In the genomic region with DNA sequence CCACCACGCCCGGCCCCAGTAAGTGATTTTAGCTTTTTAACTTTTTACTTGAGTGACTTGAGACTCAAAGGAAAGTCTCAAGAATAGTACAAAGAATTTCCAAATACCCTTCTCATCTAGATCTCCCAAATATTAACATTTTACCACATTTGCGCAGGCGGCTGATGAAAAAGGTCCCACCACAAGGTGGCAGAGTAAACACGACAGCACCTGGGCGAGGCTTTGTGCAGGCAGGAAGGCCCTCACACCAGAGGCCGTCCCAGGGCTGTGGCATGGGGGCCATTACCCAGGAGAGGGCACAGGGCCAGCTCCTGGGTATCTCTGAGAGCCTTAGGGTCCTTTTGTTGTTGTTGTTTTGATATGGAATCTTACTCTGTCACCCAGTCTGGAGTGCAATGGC, we compare ENCODE assay signal across 8 cellular contexts. TPM values are rescaled to one million over a fixed set of nuclear protein-coding genes. Genes with fewer than 3 reads are reported as not detected.
A peak's percentile ranks its signal among the peaks of the same experiment; 100 is the strongest.
DNase-seq lines count a peak whose midpoint lies in the region; ATAC-seq and TF ChIP-seq lines count a peak whose summit lies in the region.

No MANE protein-coding gene starts in this region.

- no peak overlapping the region for H3K27ac ChIP-seq in DND-41 (ENCODE audit: low read length)

- H3K4me2 ChIP-seq in DND-41 (ENCODE audit: insufficient read depth, low read length) = no peak overlapping the region

- H3K36me3 ChIP-seq in DND-41 (ENCODE audit: insufficient read depth, low read length) = no peaks in the 10 kb centered on the region

- H3K4me1 ChIP-seq in DND-41 (ENCODE audit: insufficient read depth, low read length) = no peaks in the 10 kb centered on the region

- no peaks in the 10 kb centered on the region for H3K27me3 ChIP-seq in DND-41 (ENCODE audit: insufficient read depth, low read length, poor library complexity)

- CTCF ChIA-PET in activated CD4-positive, alpha-beta memory T cell treated with anti-CD3 and anti-CD28 coated beads for 36 hours (lab: Charles Lee) = interaction anchor here (0.6 to 0.7 kb wide), 2 partner anchors 39 to 166 kb away, joined by 3 to 4 read pairs; no protein-coding TSS in a partner anchor

- no peaks in the 10 kb centered on the region for H3K9me3 ChIP-seq in DND-41 (ENCODE audit: insufficient read depth, low read length, severe bottlenecking)

- H3K4me1 Mint-ChIP-seq in HFFc6 (ENCODE audit: low read depth) = no peaks in the 10 kb centered on the region
- peaks cover 9% of the 10 kb centered on the region for H3K4me1 Mint-ChIP-seq in activated CD4-positive, alpha-beta memory T cell treated with anti-CD3 and anti-CD28 coated beads for 36 hours (ENCODE audit: low read depth)

- POLR2A ChIA-PET in activated CD4-positive, alpha-beta memory T cell treated with anti-CD3 and anti-CD28 coated beads for 36 hours (lab: Charles Lee) = no interaction called here

- intact Hi-C loops in activated CD4-positive, alpha-beta memory T cell treated with anti-CD3 and anti-CD28 coated beads for 36 hours (cut with micrococcal nuclease) = loop anchor here (5.0 kb wide), 1 partner anchor 42 kb away; no protein-coding TSS in a partner anchor

- no peaks in the 10 kb centered on the region for H4K20me1 ChIP-seq in DND-41 (ENCODE audit: insufficient read depth, low read length)

- H3K36me3 Mint-ChIP-seq in HFFc6 (ENCODE audit: low read depth) = no peaks in the 10 kb centered on the region
- H3K36me3 Mint-ChIP-seq in activated CD4-positive, alpha-beta memory T cell treated with anti-CD3 and anti-CD28 coated beads for 36 hours = no peaks in the 10 kb centered on the region

- TF ChIP-seq CTCF in DND-41 (IDR thresholded peaks at IDR 0.05; ENCODE audit: borderline replicate concordance, extremely low read depth, low read length, poor library complexity, severe bottlenecking) (peak; percentile 60), HFFc6 (IDR thresholded peaks at IDR 0.05) (peak; percentile 66)

- H3K4me3 ChIP-seq in DND-41 (ENCODE audit: low read depth in 1 of 2, low read length in 2 of 2) = no peak overlapping the region

- no peak overlapping the region for H3K4me3 Mint-ChIP-seq in HFFc6
- no peak overlapping the region for H3K4me3 Mint-ChIP-seq in activated CD4-positive, alpha-beta memory T cell treated with anti-CD3 and anti-CD28 coated beads for 36 hours

- H3K27ac Mint-ChIP-seq in HFFc6 = no peak overlapping the region
- no peak overlapping the region for H3K27ac Mint-ChIP-seq in activated CD4-positive, alpha-beta memory T cell treated with anti-CD3 and anti-CD28 coated beads for 36 hours

- H2AFZ ChIP-seq in DND-41 (ENCODE audit: low read depth, low read length) = no peak overlapping the region

- H3K9me3 Mint-ChIP-seq in HFFc6 = no peaks in the 10 kb centered on the region
- H3K9me3 Mint-ChIP-seq in activated CD4-positive, alpha-beta memory T cell treated with anti-CD3 and anti-CD28 coated beads for 36 hours = no peaks in the 10 kb centered on the region

- H3K79me2 ChIP-seq in DND-41 (ENCODE audit: insufficient read depth, low read length) = no peaks in the 10 kb centered on the region

- peak; percentile 54; the same call in 1 of the 3 replicates for ATAC-seq in DND-41 (ENCODE audit: insufficient read depth, low read depth)
- no peak for ATAC-seq in HG02981 (IDR thresholded peaks at IDR 0.05; ENCODE audit: unreplicated experiment)
- no peak for ATAC-seq in GM21825 (IDR thresholded peaks at IDR 0.05; ENCODE audit: unreplicated experiment)
- no peak for ATAC-seq in HG02852 (IDR thresholded peaks at IDR 0.05; ENCODE audit: unreplicated experiment)

- DNase-seq in DND-41 (peak; percentile 33), HFFc6 (no peak), iris pigment epithelial cell (ENCODE audit: low read depth) (peak; percentile 15), COLO829 (ENCODE audit: low spot score) (no peak)
- DNase-seq in activated CD4-positive, alpha-beta memory T cell treated with anti-CD3 and anti-CD28 coated beads for 36 hours = peak; percentile 37

- H3K27me3 Mint-ChIP-seq in HFFc6 (ENCODE audit: insufficient read depth) = peaks cover 24% of the 10 kb centered on the region
- no peaks in the 10 kb centered on the region for H3K27me3 Mint-ChIP-seq in activated CD4-positive, alpha-beta memory T cell treated with anti-CD3 and anti-CD28 coated beads for 36 hours

- H3K9ac ChIP-seq in DND-41 (ENCODE audit: low read depth, low read length) = no peak overlapping the region

RNA-seq across cellular contexts. Expression of a gene that starts 50.0 kb away (rescaled TPM):
- total RNA-seq in HFFc6 (2021; fragmentation: NEBNext Ultra II Directional; extraction: Animal tissue kit (Norgen Biotek cat#: 25700)) = 10 to 100 TPM; 55.0 to 71.9 (median 59.2) TPM
- total RNA-seq in activated CD4-positive, alpha-beta memory T cell treated with anti-CD3 and anti-CD28 coated beads for 36 hours = 10 to 100 TPM; 46.0 to 46.7 TPM

Comparison
In these comparisons a context has a peak if more than half of its experiments do, and no peak if none do; other contexts are left out.
1. DNase-seq: peak in DND-41 (single experiment), activated CD4-positive, alpha-beta memory T cell treated with anti-CD3 and anti-CD28 coated beads for 36 hours (single experiment) and iris pigment epithelial cell (single experiment); none in HFFc6 (single experiment) and COLO829 (single experiment).